1 cellular context compared by ENCODE assay signal in genomic region chr3:193240850-193241706, GRCh38.
TF ChIP-seq lines count a peak whose summit lies in the region.

TSS of gene PLAAT1 (plus strand) at chr3:193241222. CDS start at chr3:193255651, 14,429 bp downstream.

TF ChIP-seq in HEK293, 187 proteins besides CTCF, POLR2A, EP300 and RAD21 (continued from another document and continues in another):
- peak; percentile 38 for TF ChIP-seq ZBTB17 (tag by site-specific recombination; IDR thresholded peaks at IDR 0.05)
- TF ChIP-seq GLIS1 (tag by site-specific recombination; IDR thresholded peaks at IDR 0.05): peak; percentile 53; the same call in 1 of the 2 replicates
- no peak for TF ChIP-seq ZFP41 (tag by site-specific recombination; IDR thresholded peaks at IDR 0.05; ENCODE audit: borderline replicate concordance)
- no peak for TF ChIP-seq ZNF23 (tag by site-specific recombination; IDR thresholded peaks at IDR 0.05; ENCODE audit: borderline replicate concordance)
- no peak for TF ChIP-seq ZNF350 (tag by site-specific recombination; IDR thresholded peaks at IDR 0.05)
- TF ChIP-seq ZSCAN4 (tag by site-specific recombination; IDR thresholded peaks at IDR 0.05): no peak; the same call in 1 of the 2 replicates
- no peak for TF ChIP-seq ZNF768 (tag by site-specific recombination; IDR thresholded peaks at IDR 0.05)
- TF ChIP-seq ZSCAN5A (tag by site-specific recombination; IDR thresholded peaks at IDR 0.05): 0 out of 2 replicates have a peak, but pooled peaks have one; percentile 29
- TF ChIP-seq ZNF76 (tag by site-specific recombination; IDR thresholded peaks at IDR 0.05; ENCODE audit: borderline replicate concordance, low read depth): peak; percentile 78
- no peak for TF ChIP-seq ZNF18 (tag by site-specific recombination; IDR thresholded peaks at IDR 0.05)
- no peak; the same call in 1 of the 2 replicates for TF ChIP-seq ZNF701 (tag by site-specific recombination; IDR thresholded peaks at IDR 0.05)
- no peak for TF ChIP-seq ZNF704 (tag by site-specific recombination; IDR thresholded peaks at IDR 0.05)
- peak; percentile 22 for TF ChIP-seq KLF17 (tag by site-specific recombination; IDR thresholded peaks at IDR 0.05)
- TF ChIP-seq ZNF184 (tag by site-specific recombination; IDR thresholded peaks at IDR 0.05): no peak
- no peak for TF ChIP-seq ZXDB (tag by site-specific recombination; IDR thresholded peaks at IDR 0.05)
- peak; percentile 38 for TF ChIP-seq HIC1 (tag by site-specific recombination; IDR thresholded peaks at IDR 0.05)
- TF ChIP-seq ZNF266 (tag by site-specific recombination; IDR thresholded peaks at IDR 0.05; ENCODE audit: low read depth): no peak
- TF ChIP-seq ZNF391 (tag by site-specific recombination; IDR thresholded peaks at IDR 0.05; ENCODE audit: borderline replicate concordance, low read depth): 0 out of 2 replicates have a peak, but pooled peaks have one; percentile 0
- no peak for TF ChIP-seq KLF8 (tag by site-specific recombination; IDR thresholded peaks at IDR 0.05)
- TF ChIP-seq ZNF558 (tag by site-specific recombination; IDR thresholded peaks at IDR 0.05): no peak
- TF ChIP-seq PATZ1 (tag by site-specific recombination; IDR thresholded peaks at IDR 0.05): no peak
- TF ChIP-seq WT1 (tag by site-specific recombination; IDR thresholded peaks at IDR 0.05): no peak
- TF ChIP-seq BCL11B (tag by site-specific recombination; IDR thresholded peaks at IDR 0.05; ENCODE audit: low read depth): no peak
- TF ChIP-seq ZNF10 (tag by site-specific recombination; IDR thresholded peaks at IDR 0.05): no peak
- no peak for TF ChIP-seq ZNF548 (tag by site-specific recombination; IDR thresholded peaks at IDR 0.05)
- no peak for TF ChIP-seq ZNF280C (tag by site-specific recombination; IDR thresholded peaks at IDR 0.05)
- TF ChIP-seq INSM2 (tag by site-specific recombination; IDR thresholded peaks at IDR 0.05): peak; percentile 35; the same call in 1 of the 2 replicates
- no peak for TF ChIP-seq ZFP3 (tag by site-specific recombination; IDR thresholded peaks at IDR 0.05; ENCODE audit: low read depth)
- TF ChIP-seq ZNF366 (tag by site-specific recombination; conservative IDR thresholded peaks at IDR 0.05): no peak
- peak; percentile 84 for TF ChIP-seq ZBTB11 (tag by site-specific recombination; conservative IDR thresholded peaks at IDR 0.05; ENCODE audit: low read depth)
- no peak for TF ChIP-seq ZNF221 (tag by site-specific recombination; IDR thresholded peaks at IDR 0.05; ENCODE audit: borderline replicate concordance)
- TF ChIP-seq KLF1 (tag by site-specific recombination; IDR thresholded peaks at IDR 0.05): no peak
- no peak for TF ChIP-seq ZNF610 (tag by site-specific recombination; IDR thresholded peaks at IDR 0.05; ENCODE audit: borderline replicate concordance)
- no peak for TF ChIP-seq ZNF121 (tag by site-specific recombination; IDR thresholded peaks at IDR 0.05)
- no peak for TF ChIP-seq ZNF521 (tag by site-specific recombination; IDR thresholded peaks at IDR 0.05)
- no peak for TF ChIP-seq ZNF645 (tag by site-specific recombination; IDR thresholded peaks at IDR 0.05)
- no peak for TF ChIP-seq ZNF133 (tag by site-specific recombination; IDR thresholded peaks at IDR 0.05)
